ENCODE assay signal across 1 cellular context in the genomic region with DNA sequence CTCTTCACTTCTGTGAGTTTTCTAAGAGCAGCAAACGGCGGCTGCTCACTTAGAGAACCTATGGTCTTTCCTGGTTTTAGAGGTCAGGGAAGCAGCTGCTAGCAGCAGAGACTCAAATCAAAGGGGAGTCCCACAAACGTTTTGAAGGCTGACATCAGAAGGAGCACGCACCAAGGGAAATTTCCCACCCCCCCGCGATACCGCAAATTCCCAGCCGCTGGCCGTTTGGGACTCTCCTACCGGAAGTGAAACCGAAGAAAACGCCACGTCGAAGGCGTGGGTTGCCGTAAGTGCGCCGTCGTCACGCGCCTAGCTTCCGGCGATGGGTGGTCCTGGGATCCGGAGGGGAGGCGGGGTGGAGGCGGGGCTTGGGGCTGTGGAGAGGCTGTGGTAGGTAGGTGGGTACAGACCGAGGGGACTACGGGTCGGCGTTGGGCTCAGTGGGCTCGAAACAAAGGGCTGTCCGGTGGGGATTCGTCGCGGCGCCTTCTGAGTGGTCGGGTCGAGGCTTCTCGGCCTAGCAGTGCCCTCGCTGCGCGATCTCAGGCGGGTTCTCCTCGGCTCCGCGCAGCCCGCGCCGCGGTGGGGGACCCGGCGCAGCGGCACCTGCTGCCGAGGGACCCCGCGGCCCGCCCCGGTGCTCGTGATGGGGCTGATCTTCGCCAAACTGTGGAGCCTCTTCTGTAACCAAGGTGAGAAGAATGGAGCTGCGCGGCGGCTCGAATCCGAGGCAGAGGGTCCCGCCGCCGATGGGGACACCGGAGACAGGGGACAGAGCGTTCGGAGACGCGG.
TF ChIP-seq lines count a peak whose summit lies in the region.

A gene with protein sequence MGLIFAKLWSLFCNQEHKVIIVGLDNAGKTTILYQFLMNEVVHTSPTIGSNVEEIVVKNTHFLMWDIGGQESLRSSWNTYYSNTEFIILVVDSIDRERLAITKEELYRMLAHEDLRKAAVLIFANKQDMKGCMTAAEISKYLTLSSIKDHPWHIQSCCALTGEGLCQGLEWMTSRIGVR (plus strand): TSS at position 440 of the 792 bp plus-strand sequence. CDS start 207 bp downstream, at position 647.

TF ChIP-seq in HepG2, 621 proteins besides CTCF, POLR2A, EP300 and RAD21 (continued from another document and continues in another):
- TF ChIP-seq, protein P1, sequence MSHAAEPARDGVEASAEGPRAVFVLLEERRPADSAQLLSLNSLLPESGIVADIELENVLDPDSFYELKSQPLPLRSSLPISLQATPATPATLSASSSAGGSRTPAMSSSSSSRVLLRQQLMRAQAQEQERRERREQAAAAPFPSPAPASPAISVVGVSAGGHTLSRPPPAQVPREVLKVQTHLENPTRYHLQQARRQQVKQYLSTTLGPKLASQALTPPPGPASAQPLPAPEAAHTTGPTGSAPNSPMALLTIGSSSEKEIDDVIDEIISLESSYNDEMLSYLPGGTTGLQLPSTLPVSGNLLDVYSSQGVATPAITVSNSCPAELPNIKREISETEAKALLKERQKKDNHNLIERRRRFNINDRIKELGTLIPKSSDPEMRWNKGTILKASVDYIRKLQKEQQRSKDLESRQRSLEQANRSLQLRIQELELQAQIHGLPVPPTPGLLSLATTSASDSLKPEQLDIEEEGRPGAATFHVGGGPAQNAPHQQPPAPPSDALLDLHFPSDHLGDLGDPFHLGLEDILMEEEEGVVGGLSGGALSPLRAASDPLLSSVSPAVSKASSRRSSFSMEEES (CRISPR knock-in tag; IDR thresholded peaks at IDR 0.05), result peak; percentile 84
- TF ChIP-seq, protein P2, sequence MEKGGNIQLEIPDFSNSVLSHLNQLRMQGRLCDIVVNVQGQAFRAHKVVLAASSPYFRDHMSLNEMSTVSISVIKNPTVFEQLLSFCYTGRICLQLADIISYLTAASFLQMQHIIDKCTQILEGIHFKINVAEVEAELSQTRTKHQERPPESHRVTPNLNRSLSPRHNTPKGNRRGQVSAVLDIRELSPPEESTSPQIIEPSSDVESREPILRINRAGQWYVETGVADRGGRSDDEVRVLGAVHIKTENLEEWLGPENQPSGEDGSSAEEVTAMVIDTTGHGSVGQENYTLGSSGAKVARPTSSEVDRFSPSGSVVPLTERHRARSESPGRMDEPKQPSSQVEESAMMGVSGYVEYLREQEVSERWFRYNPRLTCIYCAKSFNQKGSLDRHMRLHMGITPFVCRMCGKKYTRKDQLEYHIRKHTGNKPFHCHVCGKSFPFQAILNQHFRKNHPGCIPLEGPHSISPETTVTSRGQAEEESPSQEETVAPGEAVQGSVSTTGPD (CRISPR knock-in tag; IDR thresholded peaks at IDR 0.05), result no peak
- TF ChIP-seq NRL (CRISPR knock-in tag; IDR thresholded peaks at IDR 0.05; ENCODE audit: borderline replicate concordance), result peak; percentile 68; the same call in 1 of the 2 replicates
- TF ChIP-seq TBX2 (CRISPR knock-in tag; IDR thresholded peaks at IDR 0.05; ENCODE audit: borderline replicate concordance), result peak; percentile 80
- peak; percentile 69; the same call in 1 of the 2 replicates for TF ChIP-seq ELF4 (CRISPR knock-in tag; IDR thresholded peaks at IDR 0.05; ENCODE audit: borderline replicate concordance)
- 0 out of 2 replicates have a peak, but pooled peaks have one; percentile 45 for TF ChIP-seq ZNF891 (CRISPR knock-in tag; IDR thresholded peaks at IDR 0.05)
- TF ChIP-seq ZNF83 (CRISPR knock-in tag; IDR thresholded peaks at IDR 0.05; ENCODE audit: borderline replicate concordance), result no peak
- no peak for TF ChIP-seq ZNF746 (CRISPR knock-in tag; IDR thresholded peaks at IDR 0.05)
- no peak for TF ChIP-seq NFIC (IDR thresholded peaks at IDR 0.05; ENCODE audit: low read length)
- TF ChIP-seq ZNF7 (CRISPR knock-in tag; IDR thresholded peaks at IDR 0.05), result no peak
- no peak for TF ChIP-seq ZNF564 (CRISPR knock-in tag; IDR thresholded peaks at IDR 0.05)
- TF ChIP-seq, protein P3, sequence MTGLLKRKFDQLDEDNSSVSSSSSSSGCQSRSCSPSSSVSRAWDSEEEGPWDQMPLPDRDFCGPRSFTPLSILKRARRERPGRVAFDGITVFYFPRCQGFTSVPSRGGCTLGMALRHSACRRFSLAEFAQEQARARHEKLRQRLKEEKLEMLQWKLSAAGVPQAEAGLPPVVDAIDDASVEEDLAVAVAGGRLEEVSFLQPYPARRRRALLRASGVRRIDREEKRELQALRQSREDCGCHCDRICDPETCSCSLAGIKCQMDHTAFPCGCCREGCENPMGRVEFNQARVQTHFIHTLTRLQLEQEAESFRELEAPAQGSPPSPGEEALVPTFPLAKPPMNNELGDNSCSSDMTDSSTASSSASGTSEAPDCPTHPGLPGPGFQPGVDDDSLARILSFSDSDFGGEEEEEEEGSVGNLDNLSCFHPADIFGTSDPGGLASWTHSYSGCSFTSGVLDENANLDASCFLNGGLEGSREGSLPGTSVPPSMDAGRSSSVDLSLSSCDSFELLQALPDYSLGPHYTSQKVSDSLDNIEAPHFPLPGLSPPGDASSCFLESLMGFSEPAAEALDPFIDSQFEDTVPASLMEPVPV (CRISPR knock-in tag; IDR thresholded peaks at IDR 0.05), result no peak; the same call in 1 of the 2 replicates
- no peak for TF ChIP-seq ZNF484 (CRISPR knock-in tag; IDR thresholded peaks at IDR 0.05; ENCODE audit: borderline replicate concordance, low read depth)
- peak; percentile 51; the same call in 1 of the 2 replicates for TF ChIP-seq NKX3-1 (CRISPR knock-in tag; IDR thresholded peaks at IDR 0.05)
- TF ChIP-seq SP2 (CRISPR knock-in tag; IDR thresholded peaks at IDR 0.05), result peak; percentile 62; the same call in 1 of the 2 replicates
- no peak for TF ChIP-seq CENPX (CRISPR knock-in tag; IDR thresholded peaks at IDR 0.05)
- TF ChIP-seq SIX4 (CRISPR knock-in tag; IDR thresholded peaks at IDR 0.05), result peak; percentile 53; the same call in 1 of the 2 replicates
- no peak for TF ChIP-seq MBNL3 (CRISPR knock-in tag; conservative IDR thresholded peaks at IDR 0.05)
- peak; percentile 61; the same call in 1 of the 2 replicates for TF ChIP-seq MYC (CRISPR knock-in tag; IDR thresholded peaks at IDR 0.05; ENCODE audit: borderline replicate concordance)
- TF ChIP-seq, protein P4, sequence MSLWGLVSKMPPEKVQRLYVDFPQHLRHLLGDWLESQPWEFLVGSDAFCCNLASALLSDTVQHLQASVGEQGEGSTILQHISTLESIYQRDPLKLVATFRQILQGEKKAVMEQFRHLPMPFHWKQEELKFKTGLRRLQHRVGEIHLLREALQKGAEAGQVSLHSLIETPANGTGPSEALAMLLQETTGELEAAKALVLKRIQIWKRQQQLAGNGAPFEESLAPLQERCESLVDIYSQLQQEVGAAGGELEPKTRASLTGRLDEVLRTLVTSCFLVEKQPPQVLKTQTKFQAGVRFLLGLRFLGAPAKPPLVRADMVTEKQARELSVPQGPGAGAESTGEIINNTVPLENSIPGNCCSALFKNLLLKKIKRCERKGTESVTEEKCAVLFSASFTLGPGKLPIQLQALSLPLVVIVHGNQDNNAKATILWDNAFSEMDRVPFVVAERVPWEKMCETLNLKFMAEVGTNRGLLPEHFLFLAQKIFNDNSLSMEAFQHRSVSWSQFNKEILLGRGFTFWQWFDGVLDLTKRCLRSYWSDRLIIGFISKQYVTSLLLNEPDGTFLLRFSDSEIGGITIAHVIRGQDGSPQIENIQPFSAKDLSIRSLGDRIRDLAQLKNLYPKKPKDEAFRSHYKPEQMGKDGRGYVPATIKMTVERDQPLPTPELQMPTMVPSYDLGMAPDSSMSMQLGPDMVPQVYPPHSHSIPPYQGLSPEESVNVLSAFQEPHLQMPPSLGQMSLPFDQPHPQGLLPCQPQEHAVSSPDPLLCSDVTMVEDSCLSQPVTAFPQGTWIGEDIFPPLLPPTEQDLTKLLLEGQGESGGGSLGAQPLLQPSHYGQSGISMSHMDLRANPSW (CRISPR knock-in tag; IDR thresholded peaks at IDR 0.05; ENCODE audit: borderline replicate concordance), result peak; percentile 65; the same call in 1 of the 2 replicates
- TF ChIP-seq POGZ (CRISPR knock-in tag; IDR thresholded peaks at IDR 0.05), result peak; percentile 81
- TF ChIP-seq ZNF460 (CRISPR knock-in tag; IDR thresholded peaks at IDR 0.05; ENCODE audit: borderline replicate concordance), result no peak
- TF ChIP-seq ZNF441 (CRISPR knock-in tag; IDR thresholded peaks at IDR 0.05; ENCODE audit: borderline replicate concordance), result peak; percentile 74; the same call in 1 of the 2 replicates
- TF ChIP-seq RFX5 (IDR thresholded peaks at IDR 0.05; ENCODE audit: low read depth, low read length), result no peak
- TF ChIP-seq ARHGAP35 (CRISPR knock-in tag; IDR thresholded peaks at IDR 0.05; ENCODE audit: borderline replicate concordance), result no peak
- TF ChIP-seq ZNF224 (CRISPR knock-in tag; IDR thresholded peaks at IDR 0.05), result no peak
- no peak for TF ChIP-seq ZNF274 (CRISPR knock-in tag; IDR thresholded peaks at IDR 0.05)
- no peak for TF ChIP-seq HMG20B (CRISPR knock-in tag; conservative IDR thresholded peaks at IDR 0.05)
- peak; percentile 91 for TF ChIP-seq ZHX2 (IDR thresholded peaks at IDR 0.05; ENCODE audit: low read depth)
- no peak for TF ChIP-seq ZHX2 (CRISPR knock-in tag; IDR thresholded peaks at IDR 0.05; ENCODE audit: borderline replicate concordance)
- TF ChIP-seq CCDC6 (CRISPR knock-in tag; IDR thresholded peaks at IDR 0.05), result peak; percentile 20; the same call in 1 of the 2 replicates
- TF ChIP-seq SIN3A (IDR thresholded peaks at IDR 0.05; ENCODE audit: borderline replicate concordance, low read depth, low read length), result peak; percentile 76; the same call in 1 of the 2 replicates
- TF ChIP-seq ZNF773 (CRISPR knock-in tag; IDR thresholded peaks at IDR 0.05; ENCODE audit: borderline replicate concordance), result peak; percentile 61; the same call in 1 of the 2 replicates
- no peak for TF ChIP-seq MEIS1 (CRISPR knock-in tag; IDR thresholded peaks at IDR 0.05; ENCODE audit: borderline replicate concordance)
- 0 out of 2 replicates have a peak, but pooled peaks have one; percentile 76 for TF ChIP-seq ZFP82 (CRISPR knock-in tag; IDR thresholded peaks at IDR 0.05; ENCODE audit: borderline replicate concordance)
- TF ChIP-seq ZNF792 (CRISPR knock-in tag; IDR thresholded peaks at IDR 0.05), result peak; percentile 18; the same call in 1 of the 2 replicates
- TF ChIP-seq ZNF33A (CRISPR knock-in tag; IDR thresholded peaks at IDR 0.05; ENCODE audit: borderline replicate concordance), result no peak
- peak; percentile 34 for TF ChIP-seq SP4 (CRISPR knock-in tag; IDR thresholded peaks at IDR 0.05)
- no peak for TF ChIP-seq ZBTB8A (CRISPR knock-in tag; IDR thresholded peaks at IDR 0.05; ENCODE audit: borderline replicate concordance, low read depth)
- TF ChIP-seq PAX8 (CRISPR knock-in tag; IDR thresholded peaks at IDR 0.05; ENCODE audit: borderline replicate concordance), result no peak
- TF ChIP-seq, protein P5, sequence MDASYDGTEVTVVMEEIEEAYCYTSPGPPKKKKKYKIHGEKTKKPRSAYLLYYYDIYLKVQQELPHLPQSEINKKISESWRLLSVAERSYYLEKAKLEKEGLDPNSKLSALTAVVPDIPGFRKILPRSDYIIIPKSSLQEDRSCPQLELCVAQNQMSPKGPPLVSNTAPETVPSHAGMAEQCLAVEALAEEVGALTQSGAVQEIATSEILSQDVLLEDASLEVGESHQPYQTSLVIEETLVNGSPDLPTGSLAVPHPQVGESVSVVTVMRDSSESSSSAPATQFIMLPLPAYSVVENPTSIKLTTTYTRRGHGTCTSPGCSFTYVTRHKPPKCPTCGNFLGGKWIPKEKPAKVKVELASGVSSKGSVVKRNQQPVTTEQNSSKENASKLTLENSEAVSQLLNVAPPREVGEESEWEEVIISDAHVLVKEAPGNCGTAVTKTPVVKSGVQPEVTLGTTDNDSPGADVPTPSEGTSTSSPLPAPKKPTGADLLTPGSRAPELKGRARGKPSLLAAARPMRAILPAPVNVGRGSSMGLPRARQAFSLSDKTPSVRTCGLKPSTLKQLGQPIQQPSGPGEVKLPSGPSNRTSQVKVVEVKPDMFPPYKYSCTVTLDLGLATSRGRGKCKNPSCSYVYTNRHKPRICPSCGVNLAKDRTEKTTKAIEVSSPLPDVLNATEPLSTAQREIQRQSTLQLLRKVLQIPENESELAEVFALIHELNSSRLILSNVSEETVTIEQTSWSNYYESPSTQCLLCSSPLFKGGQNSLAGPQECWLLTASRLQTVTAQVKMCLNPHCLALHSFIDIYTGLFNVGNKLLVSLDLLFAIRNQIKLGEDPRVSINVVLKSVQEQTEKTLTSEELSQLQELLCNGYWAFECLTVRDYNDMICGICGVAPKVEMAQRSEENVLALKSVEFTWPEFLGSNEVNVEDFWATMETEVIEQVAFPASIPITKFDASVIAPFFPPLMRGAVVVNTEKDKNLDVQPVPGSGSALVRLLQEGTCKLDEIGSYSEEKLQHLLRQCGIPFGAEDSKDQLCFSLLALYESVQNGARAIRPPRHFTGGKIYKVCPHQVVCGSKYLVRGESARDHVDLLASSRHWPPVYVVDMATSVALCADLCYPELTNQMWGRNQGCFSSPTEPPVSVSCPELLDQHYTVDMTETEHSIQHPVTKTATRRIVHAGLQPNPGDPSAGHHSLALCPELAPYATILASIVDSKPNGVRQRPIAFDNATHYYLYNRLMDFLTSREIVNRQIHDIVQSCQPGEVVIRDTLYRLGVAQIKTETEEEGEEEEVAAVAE (CRISPR knock-in tag; IDR thresholded peaks at IDR 0.05; ENCODE audit: borderline replicate concordance), result 0 out of 2 replicates have a peak, but pooled peaks have one; percentile 2
